ENCODE assay signal across 12 cellular contexts in genomic region chr22:41377846-41378245, GRCh38.
"Had no signal": no experiment of that assay in that cellular context is flagged by ENCODE, and none has a peak within 500 bp of the region (broad histone marks: within the 10 kb centered on the region; RNA-seq: fewer than 3 reads in every experiment).

No MANE protein-coding gene starts in this region.

- ATAC-seq: activated CD8-positive, alpha-beta T cell treated with anti-CD3 and anti-CD28 coated beads, Interleukin-2, amount 10 ng/mL, durations not matched to agents 7 days and 5 days; left ventricle myocardium superior; sciatic nerve had no signal

- H3K4me3 ChIP-seq: vagina had no signal

- H3K9me3 ChIP-seq: vagina had no signal

- H3K27me3 ChIP-seq: vagina had no signal

- DNase-seq: activated CD4-positive, alpha-beta T cell treated with anti-CD3 and anti-CD28 coated beads for 4 hours; activated CD8-positive, alpha-beta memory T cell treated with anti-CD3 and anti-CD28 coated beads, Interleukin-2, amount 50 U/mL, for 48 hours; activated CD8-positive, alpha-beta T cell treated with anti-CD3 and anti-CD28 coated beads, Interleukin-2, amount 10 ng/mL, durations not matched to agents 7 days and 5 days; activated naive CD8-positive, alpha-beta T cell treated with anti-CD3 and anti-CD28 coated beads, Interleukin-2, amount 10 ng/mL, durations not matched to agents 7 days and 5 days; left ventricle myocardium superior; mesenchymal stem cell; occipital lobe; stimulated activated CD4-positive, alpha-beta T cell treated with anti-CD3 and anti-CD28 coated beads, Interleukin-2, amount 100 ng/mL, for 24 hours; stimulated activated naive CD4-positive, alpha-beta T cell treated with Interleukin-2 at 50 U/mL for 16 hours; WERI-Rb-1 had no signal

- H3K36me3 ChIP-seq: vagina, WERI-Rb-1 had no signal

- H3K27ac ChIP-seq: vagina, WERI-Rb-1 had no signal
